Comparison of ENCODE assay signal across 10 cellular contexts in the genomic region with DNA sequence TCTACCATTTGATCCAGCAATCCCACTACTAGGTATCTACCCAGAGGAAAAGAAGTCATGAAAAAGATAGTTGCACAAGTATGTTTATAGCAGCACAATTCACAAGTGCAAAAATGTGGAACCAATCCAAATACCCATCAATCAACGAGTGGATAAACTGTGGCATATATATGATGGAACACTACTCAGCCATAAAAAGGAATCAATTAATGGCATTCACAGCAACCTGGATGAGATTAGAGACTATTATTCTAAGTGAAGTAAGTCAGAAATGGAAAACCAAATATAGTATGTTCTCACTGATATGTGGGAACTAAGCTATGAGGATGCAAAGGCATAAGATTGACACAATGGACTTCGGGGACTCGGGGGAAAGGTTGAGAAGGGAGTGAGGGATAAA. TPM values are rescaled to one million over a fixed set of nuclear protein-coding genes. Genes with fewer than 3 reads are reported as not detected.
DNase-seq lines count a peak whose midpoint lies in the region; ATAC-seq, FAIRE-seq and TF ChIP-seq lines count a peak whose summit lies in the region.
"Not testable (repeated sequence)": the region's sequence is repeated elsewhere in the genome, so short reads cannot be mapped to it uniquely, and the experiment has no call there.
"Had no signal": no experiment of that assay in that cellular context is flagged by ENCODE, and none has a peak within 500 bp of the region (broad histone marks: within the 10 kb centered on the region; RNA-seq: fewer than 3 reads in every experiment).

No MANE protein-coding gene starts in this region.

- not testable (repeated sequence) for H3K79me1 ChIP-seq in H1 (ENCODE audit: low read depth, low read length)

- H3F3A ChIP-seq in GM23338 (replicated peaks; ENCODE audit: low read depth): not testable (repeated sequence)

- H3K27ac Mint-ChIP-seq in GM23338; WTC11; glutamatergic neuron (ENCODE audit: unreplicated experiment); natural killer cell treated with Interleukin-12 subunit alpha and Interleukin-12 subunit beta and Interleukin-15 and Interleukin-18, amount 100 ng/mL, for 72 hours: not testable (repeated sequence)

- H2BK5ac ChIP-seq in H1 (ENCODE audit: low read depth, low read length): not testable (repeated sequence)

- not testable (repeated sequence) for H3K56ac ChIP-seq in H1 (replicated peaks; ENCODE audit: insufficient read length, low read depth, low read length)

- H3K9ac ChIP-seq in KMS-11; H1 (replicated peaks in 1 of 4; ENCODE audit: extremely low read depth in 1 of 4, low read depth in 3 of 4, low read length in 3 of 4): not testable (repeated sequence)

- CTCF ChIA-PET in WTC11 (lab: Charles Lee): interaction anchor here (2.2 kb wide), 1 partner anchor 21 kb away, joined by 10 read pairs; no protein-coding TSS in a partner anchor
- CTCF ChIA-PET in H1 (lab: Charles Lee; ENCODE audit: partially characterized antibody): interaction anchor here (0.8 to 2.2 kb wide), 2 partner anchors 25 to 409 kb away, joined by 4 to 6 read pairs; no protein-coding TSS in a partner anchor

- H3K27ac ChIP-seq in GM23338 (ENCODE audit: low read depth); KMS-11; H1 (ENCODE audit: low read depth, low read length): not testable (repeated sequence)
- peak overlapping the region in 1 of 4 donors; percentile 83 for H3K27ac ChIP-seq in gastrocnemius medialis

- not testable (repeated sequence) for H3K4me1 Mint-ChIP-seq in GM23338; glutamatergic neuron (ENCODE audit: low read depth, unreplicated experiment); natural killer cell treated with Interleukin-12 subunit alpha and Interleukin-12 subunit beta and Interleukin-15 and Interleukin-18, amount 100 ng/mL, for 72 hours (ENCODE audit: low read depth in 2 of 2)
- H3K4me1 Mint-ChIP-seq in WTC11: peaks cover 20% of the 10 kb centered on the region

- ATAC-seq in GM23338; WTC11; natural killer cell treated with Interleukin-12 subunit alpha and Interleukin-12 subunit beta and Interleukin-15 and Interleukin-18, amount 100 ng/mL, for 72 hours; gastrocnemius medialis: not testable (repeated sequence)

- not testable (repeated sequence) for H3K27me3 Mint-ChIP-seq in GM23338 (ENCODE audit: insufficient read depth, low read depth, poor library complexity); WTC11 (ENCODE audit: low read depth); glutamatergic neuron (ENCODE audit: unreplicated experiment)
- H3K27me3 Mint-ChIP-seq in natural killer cell treated with Interleukin-12 subunit alpha and Interleukin-12 subunit beta and Interleukin-15 and Interleukin-18, amount 100 ng/mL, for 72 hours: peaks cover 15 to 23% of the 10 kb centered on the region in 2 donors

- H4K20me1 ChIP-seq in GM23338 (replicated peaks; ENCODE audit: insufficient read depth): peaks cover 29% of the 10 kb centered on the region; the same call in 1 of the 2 replicates
- not testable (repeated sequence) for H4K20me1 ChIP-seq in KMS-11 (ENCODE audit: insufficient read depth); H1 (replicated peaks in 1 of 2; ENCODE audit: control insufficient read depth in 1 of 2, insufficient read depth in 2 of 2, low read length in 2 of 2)

- H4K8ac ChIP-seq in H1 (ENCODE audit: extremely low read depth, insufficient read depth, low read length): not testable (repeated sequence)

- not testable (repeated sequence) for DNase-seq in GM23338 (ENCODE audit: low spot score); WTC11 (ENCODE audit: low spot score); H1 (ENCODE audit: low read depth in 1 of 2, low spot score in 2 of 2); glutamatergic neuron; natural killer cell treated with Interleukin-12 subunit alpha and Interleukin-12 subunit beta and Interleukin-15 and Interleukin-18, amount 100 ng/mL, for 72 hours (ENCODE audit: low spot score); gastrocnemius medialis

- TF ChIP-seq POLR2A in H1 (IDR thresholded peaks at IDR 0.05; ENCODE audit: control extremely low read depth in 1 of 2, low read depth in 2 of 2, low read length in 2 of 2); gastrocnemius medialis (IDR thresholded peaks at IDR 0.05): not testable (repeated sequence)

- H2BK12ac ChIP-seq in H1 (ENCODE audit: low read depth, low read length): not testable (repeated sequence)

- H2BK15ac ChIP-seq in H1 (ENCODE audit: low read length): not testable (repeated sequence)

- H3K9me2 ChIP-seq in GM23338 (ENCODE audit: insufficient read depth): not testable (repeated sequence)

- H3K4me1 ChIP-seq in GM23338 (ENCODE audit: insufficient read depth); KMS-11 (ENCODE audit: low read depth, poor library complexity, severe bottlenecking); H1 (replicated peaks in 1 of 4; ENCODE audit: control insufficient read depth in 3 of 4, insufficient read depth in 4 of 4, low read length in 3 of 4); gastrocnemius medialis: not testable (repeated sequence)

- H2AFZ ChIP-seq in GM23338; KMS-11 (ENCODE audit: low read depth); H1 (ENCODE audit: low read length): not testable (repeated sequence)

- peaks cover 35% of the 10 kb centered on the region for H3K36me3 Mint-ChIP-seq in GM23338 (ENCODE audit: low read depth)
- H3K36me3 Mint-ChIP-seq in WTC11: peaks cover 15% of the 10 kb centered on the region
- H3K36me3 Mint-ChIP-seq in glutamatergic neuron (ENCODE audit: unreplicated experiment); natural killer cell treated with Interleukin-12 subunit alpha and Interleukin-12 subunit beta and Interleukin-15 and Interleukin-18, amount 100 ng/mL, for 72 hours: not testable (repeated sequence)

- not testable (repeated sequence) for H4K5ac ChIP-seq in H1 (ENCODE audit: insufficient read length, low read depth, low read length)

- not testable (repeated sequence) for FAIRE-seq in H1 (lab: Jason Lieb, UNC)

- not testable (repeated sequence) for H3K9me3 ChIP-seq in H1 (ENCODE audit: insufficient read depth in 2 of 2, low read depth in 1 of 2, low read length in 1 of 2); gastrocnemius medialis

- TF ChIP-seq RAD21 in H1 (IDR thresholded peaks at IDR 0.05 in 1 of 2, conservative IDR thresholded peaks at IDR 0.05 in 1 of 2; ENCODE audit: low read depth in 2 of 2, low read length in 2 of 2): not testable (repeated sequence)

- H3K36me3 ChIP-seq in GM23338 (ENCODE audit: insufficient read depth); KMS-11 (ENCODE audit: insufficient read depth); H1 (ENCODE audit: control insufficient read depth in 2 of 4, insufficient read depth in 4 of 4, low read length in 3 of 4); gastrocnemius medialis: not testable (repeated sequence)

- not testable (repeated sequence) for TF ChIP-seq CTCF in GM23338 (conservative IDR thresholded peaks at IDR 0.05; ENCODE audit: low read depth in 2 of 2); KMS-11 (conservative IDR thresholded peaks at IDR 0.05; ENCODE audit: low read depth, low read length); WTC11 (IDR thresholded peaks at IDR 0.05); H1 (IDR thresholded peaks at IDR 0.05; ENCODE audit: control extremely low read depth in 1 of 3, insufficient read depth in 1 of 3, low read depth in 1 of 3, low read length in 3 of 3); glutamatergic neuron (IDR thresholded peaks at IDR 0.05; ENCODE audit: partially characterized antibody, unreplicated experiment); gastrocnemius medialis (IDR thresholded peaks at IDR 0.05 in 4 of 5, conservative IDR thresholded peaks at IDR 0.05 in 1 of 5)

- not testable (repeated sequence) for H2AK5ac ChIP-seq in H1 (ENCODE audit: low read depth, low read length)

- H3K4ac ChIP-seq in H1 (replicated peaks; ENCODE audit: insufficient read length, low read depth, low read length): not testable (repeated sequence)

- not testable (repeated sequence) for H4K91ac ChIP-seq in H1 (replicated peaks; ENCODE audit: insufficient read length, low read length)

- not testable (repeated sequence) for H2BK120ac ChIP-seq in H1 (replicated peaks; ENCODE audit: low read depth, low read length)

- not testable (repeated sequence) for TF ChIP-seq EP300 in H1 (IDR thresholded peaks at IDR 0.05; ENCODE audit: borderline replicate concordance in 1 of 2, low read depth in 2 of 2, low read length in 2 of 2)

- not testable (repeated sequence) for H2BK20ac ChIP-seq in H1 (ENCODE audit: low read length)

- intact Hi-C loops in gastrocnemius medialis (cut with DNase I; ENCODE audit: low total_unique reads): loop anchor here (10.0 kb wide), 2 partner anchors 763 to 1383 kb away; a partner anchor contains a TSS

- 90% methylated on average over 3 of the region's 3 CpGs; no CpG with 5 or more reads in 1 of the 2 experiments for WGBS in H1 (ENCODE audit: extremely low coverage in 1 of 2, insufficient coverage in 1 of 2, insufficient read length in 1 of 2, insufficient replicate concordance in 2 of 2, low coverage in 1 of 2, low lambda C conversion rate in 2 of 2, missing lambda C conversion rate in 1 of 2), 2 experiments

- peak overlapping the region; percentile 73 for H3K4me3 ChIP-seq in GM23338
- H3K4me3 ChIP-seq in KMS-11 (IDR thresholded peaks at IDR 0.05; ENCODE audit: insufficient read depth, low read depth, low read length): not testable (repeated sequence)
- peak overlapping the region in 1 of 4 experiments; percentile 83; a peak in 2 of 8 replicates for H3K4me3 ChIP-seq in H1 (ENCODE audit: extremely low read depth in 1 of 4, insufficient read depth in 2 of 4, low read depth in 3 of 4, low read length in 4 of 4)
- H3K4me3 ChIP-seq in gastrocnemius medialis: peak overlapping the region in 3 of 4 donors; percentile 94 to 97 (median 95)

- not testable (repeated sequence) for H3K23ac ChIP-seq in H1 (ENCODE audit: insufficient read length)

- H3K23me2 ChIP-seq in H1 (ENCODE audit: low read depth, low read length): not testable (repeated sequence)

- H3K4me2 ChIP-seq in GM23338: peak overlapping the region; percentile 76
- peak overlapping the region; percentile 70; the same call in 1 of the 2 replicates for H3K4me2 ChIP-seq in KMS-11
- peak overlapping the region; percentile 75 to 78; a peak in 2 of 4 replicates for H3K4me2 ChIP-seq in H1 (ENCODE audit: insufficient read depth in 1 of 2, low read depth in 2 of 2, low read length in 2 of 2)

- H3K18ac ChIP-seq in H1 (ENCODE audit: extremely low read depth, low read length): not testable (repeated sequence)

- H3K79me2 ChIP-seq in GM23338 (replicated peaks; ENCODE audit: insufficient read depth) (peaks cover 62% of the 10 kb centered on the region), KMS-11 (ENCODE audit: insufficient read depth, low read depth) (peaks cover 20% of the 10 kb centered on the region; the same call in 1 of the 2 replicates), H1 (ENCODE audit: control insufficient read depth in 1 of 2, insufficient read depth in 2 of 2, low read length in 2 of 2) (peaks cover 0 to 31% of the 10 kb centered on the region in 2 experiments; a peak in 3 of 4 replicates)

- in situ Hi-C loops in gastrocnemius medialis (cut with MboI; ENCODE audit: low sequenced_read_pairs in 4 of 4): not testable (repeated sequence)

- H3K14ac ChIP-seq in H1 (ENCODE audit: insufficient read length): not testable (repeated sequence)

- not testable (repeated sequence) for H3K27me3 ChIP-seq in GM23338 (ENCODE audit: insufficient read depth); KMS-11 (ENCODE audit: insufficient read depth, low read depth); H1 (replicated peaks in 1 of 4; ENCODE audit: control insufficient read depth in 3 of 4, extremely low read depth in 1 of 4, insufficient read depth in 3 of 4, low read length in 3 of 4); gastrocnemius medialis

- peaks cover 26% of the 10 kb centered on the region for H3K9me3 Mint-ChIP-seq in GM23338
- H3K9me3 Mint-ChIP-seq in WTC11: peaks cover 20% of the 10 kb centered on the region
- not testable (repeated sequence) for H3K9me3 Mint-ChIP-seq in glutamatergic neuron (ENCODE audit: unreplicated experiment)
- peaks cover 11% of the 10 kb centered on the region for H3K9me3 Mint-ChIP-seq in natural killer cell treated with Interleukin-12 subunit alpha and Interleukin-12 subunit beta and Interleukin-15 and Interleukin-18, amount 100 ng/mL, for 72 hours

- POLR2A ChIA-PET in WTC11 (lab: Charles Lee): not testable (repeated sequence)
- POLR2A ChIA-PET in H1 (lab: Charles Lee; ENCODE audit: partially characterized antibody): interaction anchor here (0.9 to 2.2 kb wide), 3 partner anchors 10 to 41 kb away, joined by 3 to 21 read pairs (median 13); no protein-coding TSS in a partner anchor

- H3K4me3 Mint-ChIP-seq in GM23338 (peak overlapping the region; percentile 98), WTC11 (peak overlapping the region; percentile 91), glutamatergic neuron (ENCODE audit: unreplicated experiment) (peak overlapping the region; percentile 100)
- H3K4me3 Mint-ChIP-seq in natural killer cell treated with Interleukin-12 subunit alpha and Interleukin-12 subunit beta and Interleukin-15 and Interleukin-18, amount 100 ng/mL, for 72 hours: peak overlapping the region; percentile 9

RNA-seq across cellular contexts. Expression of a gene that starts 1.3 kb away (rescaled TPM):
- total RNA-seq in GM23338 (2014; rRNA removed; shearing (Covaris generic)): 39.8 and 60.5 TPM in 2 replicates
- 40.2 and 44.0 TPM in 2 replicates for polyA plus RNA-seq in GM23338 (2016; fragmentation: Nextera tagmentation; extraction: Ambion mirVana)
- 31.1 to 32.3 TPM (median 32.0 TPM) in 3 replicates for total RNA-seq in WTC11 (2021)
- 21.9 and 25.1 TPM in 2 replicates for total RNA-seq in H1 (2021; fragmentation: NEBNext Ultra II Directional; extraction: Animal tissue kit (Norgen Biotek cat#: 25700))
- polyA plus RNA-seq in H1 (2011; rRNA removed): 5.9 and 6.0 TPM in 2 replicates
- 10.1 TPM for polyA plus RNA-seq in H1 (2011; cell fraction: cytosol; rRNA removed)
- polyA plus RNA-seq in H1 (2011; cell fraction: nucleus; rRNA removed): 31.8 TPM
- 7.6 to 11.5 TPM (median 8.7 TPM) in 4 replicates for polyA plus RNA-seq in H1 (2012, experiment 1 of 2)
- polyA plus RNA-seq in H1 (2012, experiment 2 of 2): 2.2 TPM
- 29.1 TPM for polyA plus RNA-seq in H1 (2013, experiment 1 of 2)
- polyA plus RNA-seq in H1 (2013, experiment 2 of 2): 28.5 TPM
- 19.4 and 26.4 TPM in 2 replicates for polyA minus RNA-seq in H1 (2011; rRNA and poly(A)+ RNA removed)
- polyA minus RNA-seq in H1 (2011; cell fraction: cytosol; rRNA and poly(A)+ RNA removed): 14.2 TPM
- polyA minus RNA-seq in H1 (2011; cell fraction: nucleus; rRNA and poly(A)+ RNA removed): 163 TPM
- 34.6 TPM for total RNA-seq in glutamatergic neuron (ENCODE audit: unreplicated experiment)
- 1 to 10 TPM; 2.3 to 6.0 TPM for total RNA-seq in natural killer cell treated with Interleukin-12 subunit alpha and Interleukin-12 subunit beta and Interleukin-15 and Interleukin-18, amount 100 ng/mL, for 72 hours
- total RNA-seq in gastrocnemius medialis: 10 to 100 TPM in 1 of 4 donors, 1 to 10 TPM in 3; 4.0 to 10.6 (median 6.8) TPM
- total RNA-seq: CD4-positive, alpha-beta memory T cell had no signal
- polyA plus RNA-seq: CD4-positive, alpha-beta memory T cell had no signal

RNA-seq across cellular contexts. Expression of a gene that starts 38.0 kb away (rescaled TPM):
- total RNA-seq in GM23338 (2014; rRNA removed; shearing (Covaris generic)): 0.80 and 1.2 TPM in 2 replicates
- 0.40 and 0.52 TPM in 2 replicates for polyA plus RNA-seq in GM23338 (2016; fragmentation: Nextera tagmentation; extraction: Ambion mirVana)
- 1.2 to 1.4 TPM (median 1.3 TPM) in 3 replicates for total RNA-seq in WTC11 (2021)
- total RNA-seq in H1 (2021; fragmentation: NEBNext Ultra II Directional; extraction: Animal tissue kit (Norgen Biotek cat#: 25700)): 1.2 TPM in 2 replicates
- polyA plus RNA-seq in H1 (2011; rRNA removed): 0.39 and 0.45 TPM in 2 replicates
- 0.49 TPM for polyA plus RNA-seq in H1 (2011; cell fraction: cytosol; rRNA removed)
- 1.3 TPM for polyA plus RNA-seq in H1 (2011; cell fraction: nucleus; rRNA removed)
- polyA plus RNA-seq in H1 (2012, experiment 1 of 2): 0.58 to 1.0 TPM (median 0.75 TPM) in 4 replicates
- 0.05 TPM for polyA plus RNA-seq in H1 (2012, experiment 2 of 2)
- 0.89 TPM for polyA plus RNA-seq in H1 (2013, experiment 1 of 2)
- polyA plus RNA-seq in H1 (2013, experiment 2 of 2): 0.94 TPM
- 2.0 and 2.5 TPM in 2 replicates for polyA minus RNA-seq in H1 (2011; rRNA and poly(A)+ RNA removed)
- 1.0 TPM for polyA minus RNA-seq in H1 (2011; cell fraction: cytosol; rRNA and poly(A)+ RNA removed)
- 3.1 TPM for polyA minus RNA-seq in H1 (2011; cell fraction: nucleus; rRNA and poly(A)+ RNA removed)
- total RNA-seq in glutamatergic neuron (ENCODE audit: unreplicated experiment): 1.3 TPM
- total RNA-seq in natural killer cell treated with Interleukin-12 subunit alpha and Interleukin-12 subunit beta and Interleukin-15 and Interleukin-18, amount 100 ng/mL, for 72 hours: not detected
- total RNA-seq in gastrocnemius medialis: 1 to 10 TPM in 3 of 4 donors, under 1 TPM in 1; 0.97 to 2.2 (median 2.0) TPM
- total RNA-seq: activated T-helper 1 cell treated with anti-CD3 and anti-CD28 coated beads, Interleukin-12 subunit alpha, Interleukin-12 subunit beta, Interleukin-2, Interleukin-4 antibody, amounts not matched to agents 30 ng/mL and 10 ng/mL and 1 ng/mL, durations not matched to agents 14 hours and 24 hours and 36 hours; CD4-positive, alpha-beta memory T cell; NCI-H460 had no signal
- polyA plus RNA-seq: CD4-positive, alpha-beta memory T cell had no signal

Comparison
In these comparisons a context has a peak if more than half of its experiments do, and no peak if none do; other contexts are left out.
1. H3K4me3 Mint-ChIP-seq: peak in every context shown above with its lines; median percentile 100 in glutamatergic neuron; 98 in GM23338; 91 in WTC11; 9 in natural killer cell treated with Interleukin-12 subunit alpha and Interleukin-12 subunit beta and Interleukin-15 and Interleukin-18, amount 100 ng/mL, for 72 hours.